ENCODE assay signal across 7 cellular contexts in the genomic region with DNA sequence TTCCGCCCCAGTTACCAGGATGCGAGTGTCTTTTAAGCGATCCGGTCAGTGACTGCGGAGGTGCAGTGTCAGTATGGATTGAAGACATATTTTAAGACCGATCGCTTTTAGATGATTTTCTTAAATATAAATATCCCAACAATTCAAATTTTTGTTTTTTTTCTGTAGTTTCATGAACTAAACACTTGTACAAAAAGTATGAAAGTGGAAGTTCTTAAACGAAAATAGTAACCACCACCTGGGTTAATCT. TPM values are rescaled to one million over a fixed set of nuclear protein-coding genes. Genes with fewer than 3 reads are reported as not detected.
DNase-seq lines count a peak whose midpoint lies in the region; ATAC-seq and TF ChIP-seq lines count a peak whose summit lies in the region.

No MANE protein-coding gene starts in this region.

- H3K4me1 Mint-ChIP-seq in WTC11 = peaks cover 39% of the 10 kb centered on the region
- peaks cover 27% of the 10 kb centered on the region for H3K4me1 Mint-ChIP-seq in stimulated activated naive CD8-positive, alpha-beta T cell treated with anti-CD3 and anti-CD28 coated beads, Interleukin-15, amount 100 ng/mL, for 72 hours

- ATAC-seq in HCT116 = no peak
- ATAC-seq in WTC11 = no peak
- no peak for ATAC-seq in stimulated activated naive CD8-positive, alpha-beta T cell treated with anti-CD3 and anti-CD28 coated beads, Interleukin-15, amount 100 ng/mL, for 72 hours
- ATAC-seq in HG03565 (IDR thresholded peaks at IDR 0.05; ENCODE audit: unreplicated experiment) = no peak
- no peak for ATAC-seq in GM21367 (IDR thresholded peaks at IDR 0.05; ENCODE audit: unreplicated experiment)

- POLR2A ChIA-PET in HCT116 (lab: Charles Lee) = no interaction called here
- POLR2A ChIA-PET in WTC11 (lab: Charles Lee) = interaction anchor here (1.3 kb wide), 1 partner anchor 28 kb away, joined by 6 read pairs; a partner anchor contains a TSS

- H3K4me3 Mint-ChIP-seq in WTC11 = peak overlapping the region; percentile 73
- H3K4me3 Mint-ChIP-seq in stimulated activated naive CD8-positive, alpha-beta T cell treated with anti-CD3 and anti-CD28 coated beads, Interleukin-15, amount 100 ng/mL, for 72 hours = peak overlapping the region; percentile 91 to 99

- BruUV-seq in HCT116 (replicated peaks; lab: Mats Ljungman, UMichigan) = TSS peak; percentile 44

- peaks cover 2% of the 10 kb centered on the region; the same call in 1 of the 2 replicates for H3K27me3 ChIP-seq in HCT116 (ENCODE audit: insufficient read depth, low read length)
- H3K27me3 ChIP-seq in iPS DF 6.9 (ENCODE audit: control insufficient read depth, insufficient read depth, low read length) = peaks cover 17% of the 10 kb centered on the region

- no peak for TF ChIP-seq CTCF in HCT116 (IDR thresholded peaks at IDR 0.05 in 2 of 3, conservative IDR thresholded peaks at IDR 0.05 in 1 of 3; ENCODE audit: borderline replicate concordance in 1 of 3, insufficient read depth in 1 of 3, low read depth in 2 of 3, low read length in 2 of 3)
- TF ChIP-seq CTCF in WTC11 (IDR thresholded peaks at IDR 0.05) = no peak

- H3K27ac ChIP-seq in HCT116 (ENCODE audit: low read depth, low read length) (peak overlapping the region; percentile 60), iPS DF 6.9 (ENCODE audit: low read length) (no peak overlapping the region)

- H3K27me3 Mint-ChIP-seq in WTC11 (ENCODE audit: low read depth) = peaks cover 83% of the 10 kb centered on the region
- peaks cover 11% of the 10 kb centered on the region for H3K27me3 Mint-ChIP-seq in stimulated activated naive CD8-positive, alpha-beta T cell treated with anti-CD3 and anti-CD28 coated beads, Interleukin-15, amount 100 ng/mL, for 72 hours

- H2AFZ ChIP-seq in HCT116 (ENCODE audit: low read depth, low read length, poor library complexity, severe bottlenecking) = no peak overlapping the region

- H3K79me2 ChIP-seq in HCT116 (ENCODE audit: insufficient read depth, low read length) = peaks cover 17% of the 10 kb centered on the region; the same call in 1 of the 2 replicates

- H3K36me3 ChIP-seq in HCT116 (ENCODE audit: control insufficient read depth in 1 of 2, insufficient read depth in 2 of 2, low read length in 2 of 2) (no peaks in the 10 kb centered on the region), iPS DF 6.9 (ENCODE audit: control insufficient read depth, insufficient read depth, low read length) (no peaks in the 10 kb centered on the region)

- H3K9me3 ChIP-seq in HCT116 (ENCODE audit: control insufficient read depth in 1 of 2, insufficient read depth in 1 of 2, low read depth in 1 of 2, low read length in 2 of 2) = no peaks in the 10 kb centered on the region
- H3K9me3 ChIP-seq in iPS DF 6.9 (ENCODE audit: control insufficient read depth, insufficient read depth, low read length) = no peaks in the 10 kb centered on the region

- H3K9ac ChIP-seq in HCT116 (ENCODE audit: low read length) = peak overlapping the region; percentile 76

- H4K20me1 ChIP-seq in HCT116 (ENCODE audit: insufficient read depth) = no peaks in the 10 kb centered on the region

- H3K4me1 ChIP-seq in HCT116 (ENCODE audit: control insufficient read depth in 1 of 2, insufficient read depth in 2 of 2, low read length in 2 of 2) = peaks cover 6 to 32% of the 10 kb centered on the region in 2 experiments; a peak in 3 of 4 replicates
- no peaks in the 10 kb centered on the region for H3K4me1 ChIP-seq in iPS DF 6.9 (ENCODE audit: control insufficient read depth, insufficient read depth, low read length)

- H3K27ac Mint-ChIP-seq in WTC11 = no peak overlapping the region
- H3K27ac Mint-ChIP-seq in stimulated activated naive CD8-positive, alpha-beta T cell treated with anti-CD3 and anti-CD28 coated beads, Interleukin-15, amount 100 ng/mL, for 72 hours = peak overlapping the region; percentile 84 to 96

- DNase-seq in HCT116 (ENCODE audit: low read depth, low spot score) = no peak
- DNase-seq in WTC11 (ENCODE audit: low spot score) = no peak
- no peak for DNase-seq in iPS DF 6.9 (ENCODE audit: low read depth, low spot score)
- no peak for DNase-seq in stimulated activated naive CD8-positive, alpha-beta T cell treated with anti-CD3 and anti-CD28 coated beads, Interleukin-15, amount 100 ng/mL, for 72 hours
- no peak for DNase-seq in hippocampal formation (lab: John Stamatoyannopoulos, UW)

- no peaks in the 10 kb centered on the region for H3K9me2 ChIP-seq in HCT116 (ENCODE audit: insufficient read depth)

- H3K4me3 ChIP-seq in HCT116 (replicated peaks in 1 of 2; ENCODE audit: low read depth in 1 of 2, low read length in 2 of 2) (peak overlapping the region; percentile 80 to 85), iPS DF 6.9 (ENCODE audit: low read length) (peak overlapping the region; percentile 39; the same call in 1 of the 2 replicates)

- H3K4me2 ChIP-seq in HCT116 (ENCODE audit: low read length) = peak overlapping the region; percentile 88

- intact Hi-C loops in HCT116 (cut with micrococcal nuclease) = loop anchor here (5.0 kb wide), 1 partner anchor 110 kb away; no protein-coding TSS in a partner anchor

- CTCF ChIA-PET in HCT116 (lab: Charles Lee) = no interaction called here
- CTCF ChIA-PET in WTC11 (lab: Charles Lee) = no interaction called here

- TF ChIP-seq POLR2A in HCT116 (IDR thresholded peaks at IDR 0.05; ENCODE audit: borderline replicate concordance, extremely low read depth, insufficient read depth, insufficient read length) = no peak

- no peak for TF ChIP-seq RAD21 in HCT116 (IDR thresholded peaks at IDR 0.05; ENCODE audit: low read depth)

- RAD21 ChIA-PET in HCT116 (lab: Charles Lee; ENCODE audit: low non-redundant PET in 1 of 2, low total read pairs in 2 of 2, uncharacterized antibody in 2 of 2, unreplicated experiment in 2 of 2) = interaction anchor here in 1 of 2 experiments (1.3 kb wide), 1 partner anchor 23 kb away, joined by 3 read pairs; no protein-coding TSS in a partner anchor

- no peaks in the 10 kb centered on the region for H3K9me3 Mint-ChIP-seq in WTC11
- H3K9me3 Mint-ChIP-seq in stimulated activated naive CD8-positive, alpha-beta T cell treated with anti-CD3 and anti-CD28 coated beads, Interleukin-15, amount 100 ng/mL, for 72 hours = no peaks in the 10 kb centered on the region

- no peaks in the 10 kb centered on the region for H3K36me3 Mint-ChIP-seq in WTC11

- no CpG with 5 or more reads among the region's 8 CpGs for WGBS in iPS DF 6.9 (ENCODE audit: insufficient coverage, insufficient read length)

TF ChIP-seq in HCT116, 20 proteins besides CTCF, POLR2A, EP300 and RAD21 (continues in another document):
- TF ChIP-seq ZFX (IDR thresholded peaks at IDR 0.05) = no peak
- no peak for TF ChIP-seq SP1 (IDR thresholded peaks at IDR 0.05; ENCODE audit: low read depth)
- TF ChIP-seq ELF1 (IDR thresholded peaks at IDR 0.05; ENCODE audit: borderline replicate concordance, low read depth) = no peak
- TF ChIP-seq TCF7L2 (IDR thresholded peaks at IDR 0.05; ENCODE audit: borderline replicate concordance, extremely low read depth, insufficient read depth, insufficient read length) = no peak
- TF ChIP-seq, protein P1, sequence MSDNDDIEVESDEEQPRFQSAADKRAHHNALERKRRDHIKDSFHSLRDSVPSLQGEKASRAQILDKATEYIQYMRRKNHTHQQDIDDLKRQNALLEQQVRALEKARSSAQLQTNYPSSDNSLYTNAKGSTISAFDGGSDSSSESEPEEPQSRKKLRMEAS (IDR thresholded peaks at IDR 0.05) = no peak
- TF ChIP-seq EGR1 (IDR thresholded peaks at IDR 0.05; ENCODE audit: low read depth) = no peak
- TF ChIP-seq CEBPB (IDR thresholded peaks at IDR 0.05; ENCODE audit: low read depth) = no peak
- TF ChIP-seq SIN3A (IDR thresholded peaks at IDR 0.05; ENCODE audit: low read depth) = no peak
- no peak for TF ChIP-seq EZH2 (IDR thresholded peaks at IDR 0.05)
- no peak for TF ChIP-seq EZH2phosphoT487 (IDR thresholded peaks at IDR 0.05; ENCODE audit: borderline replicate concordance)

TF ChIP-seq in WTC11, 78 proteins besides CTCF, POLR2A, EP300 and RAD21 (continues in another document):
- no peak for TF ChIP-seq TP53 (CRISPR knock-in tag; IDR thresholded peaks at IDR 0.05)
- TF ChIP-seq, protein P2, sequence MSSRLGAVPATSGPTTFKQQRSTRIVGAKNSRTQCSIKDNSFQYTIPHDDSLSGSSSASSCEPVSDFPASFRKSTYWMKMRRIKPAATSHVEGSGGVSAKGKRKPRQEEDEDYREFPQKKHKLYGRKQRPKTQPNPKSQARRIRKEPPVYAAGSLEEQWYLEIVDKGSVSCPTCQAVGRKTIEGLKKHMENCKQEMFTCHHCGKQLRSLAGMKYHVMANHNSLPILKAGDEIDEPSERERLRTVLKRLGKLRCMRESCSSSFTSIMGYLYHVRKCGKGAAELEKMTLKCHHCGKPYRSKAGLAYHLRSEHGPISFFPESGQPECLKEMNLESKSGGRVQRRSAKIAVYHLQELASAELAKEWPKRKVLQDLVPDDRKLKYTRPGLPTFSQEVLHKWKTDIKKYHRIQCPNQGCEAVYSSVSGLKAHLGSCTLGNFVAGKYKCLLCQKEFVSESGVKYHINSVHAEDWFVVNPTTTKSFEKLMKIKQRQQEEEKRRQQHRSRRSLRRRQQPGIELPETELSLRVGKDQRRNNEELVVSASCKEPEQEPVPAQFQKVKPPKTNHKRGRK (CRISPR knock-in tag; IDR thresholded peaks at IDR 0.05; ENCODE audit: borderline replicate concordance) = no peak
- TF ChIP-seq ZNF416 (CRISPR knock-in tag; IDR thresholded peaks at IDR 0.05) = no peak
- no peak for TF ChIP-seq SOX15 (CRISPR knock-in tag; IDR thresholded peaks at IDR 0.05)
- TF ChIP-seq, protein P3, sequence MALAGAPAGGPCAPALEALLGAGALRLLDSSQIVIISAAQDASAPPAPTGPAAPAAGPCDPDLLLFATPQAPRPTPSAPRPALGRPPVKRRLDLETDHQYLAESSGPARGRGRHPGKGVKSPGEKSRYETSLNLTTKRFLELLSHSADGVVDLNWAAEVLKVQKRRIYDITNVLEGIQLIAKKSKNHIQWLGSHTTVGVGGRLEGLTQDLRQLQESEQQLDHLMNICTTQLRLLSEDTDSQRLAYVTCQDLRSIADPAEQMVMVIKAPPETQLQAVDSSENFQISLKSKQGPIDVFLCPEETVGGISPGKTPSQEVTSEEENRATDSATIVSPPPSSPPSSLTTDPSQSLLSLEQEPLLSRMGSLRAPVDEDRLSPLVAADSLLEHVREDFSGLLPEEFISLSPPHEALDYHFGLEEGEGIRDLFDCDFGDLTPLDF (CRISPR knock-in tag; IDR thresholded peaks at IDR 0.05) = no peak
- TF ChIP-seq FOXK1 (CRISPR knock-in tag; IDR thresholded peaks at IDR 0.05) = no peak
- TF ChIP-seq JAZF1 (CRISPR knock-in tag; IDR thresholded peaks at IDR 0.05) = no peak
- TF ChIP-seq NR2C2 (CRISPR knock-in tag; IDR thresholded peaks at IDR 0.05) = no peak
- no peak for TF ChIP-seq TEAD1 (CRISPR knock-in tag; IDR thresholded peaks at IDR 0.05)

RNA-seq across cellular contexts. Expression of a gene that starts 0.9 kb away (rescaled TPM):
- total RNA-seq in HCT116 (2021; ENCODE audit: unreplicated experiment) (43.0 TPM), WTC11 (2021) (2.6 to 3.6 TPM (median 3.5 TPM) in 3 replicates)
- polyA plus RNA-seq in HCT116 (2012) = 20.2 and 27.9 TPM in 2 replicates

RNA-seq across cellular contexts. Expression of a gene that starts 3.9 kb away (rescaled TPM):
- total RNA-seq in HCT116 (2021; ENCODE audit: unreplicated experiment) (81.1 TPM), WTC11 (2021) (3.4 to 4.0 TPM (median 4.0 TPM) in 3 replicates)
- polyA plus RNA-seq in HCT116 (2012) = 48.6 and 52.5 TPM in 2 replicates

RNA-seq across cellular contexts. Expression of a gene that starts 28.2 kb away (rescaled TPM):
- total RNA-seq in HCT116 (2021; ENCODE audit: unreplicated experiment) (not detected), WTC11 (2021) (0.30 to 0.74 TPM in 2 of 3 replicates, not detected in the other)
- not detected in 2 replicates for polyA plus RNA-seq in HCT116 (2012)

Comparison
In these comparisons a context has a peak if more than half of its experiments do, and no peak if none do; other contexts are left out.
1. RNA of a gene that starts 3.9 kb away (total RNA-seq): 81.1 TPM in HCT116 (single experiment); 3.4 to 4.0 TPM in WTC11; every median in the first group is over 10 times any median in the second.